ENCODE assay signal across 4 cellular contexts in the genomic region with DNA sequence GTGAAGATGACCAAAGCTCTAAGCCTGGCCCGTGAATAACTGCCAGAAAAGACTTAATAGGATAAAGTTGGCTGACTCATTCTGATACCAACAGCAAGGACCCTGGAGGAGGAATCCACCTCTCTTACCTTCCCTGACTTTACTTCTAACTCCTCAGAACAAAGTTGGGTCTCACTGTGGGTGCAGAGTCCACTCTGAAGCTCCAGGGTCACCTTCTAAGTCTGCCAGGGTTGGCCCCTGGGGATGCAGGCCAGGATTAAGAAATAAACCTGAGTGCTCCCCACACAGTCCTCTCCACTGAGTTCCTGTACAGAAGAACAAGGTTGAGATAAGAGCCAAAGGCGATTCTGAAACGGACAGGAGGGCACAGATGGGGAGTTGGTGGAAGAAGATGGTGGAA. TPM values are rescaled to one million over a fixed set of nuclear protein-coding genes. Genes with fewer than 3 reads are reported as not detected.
"Had no signal": no experiment of that assay in that cellular context is flagged by ENCODE, and none has a peak within 500 bp of the region (broad histone marks: within the 10 kb centered on the region; RNA-seq: fewer than 3 reads in every experiment).

No MANE protein-coding gene starts in this region.

- ATAC-seq: GM12878 had no signal

- DNase-seq: GDM1, GF-D8 had no signal

- H3K4me3 ChIP-seq: GM12878 had no signal

RNA-seq across cellular contexts. Expression of gene GPR26, which starts 54.4 kb away (rescaled TPM):
- total RNA-seq: G401 had no signal
